In the genomic region with DNA sequence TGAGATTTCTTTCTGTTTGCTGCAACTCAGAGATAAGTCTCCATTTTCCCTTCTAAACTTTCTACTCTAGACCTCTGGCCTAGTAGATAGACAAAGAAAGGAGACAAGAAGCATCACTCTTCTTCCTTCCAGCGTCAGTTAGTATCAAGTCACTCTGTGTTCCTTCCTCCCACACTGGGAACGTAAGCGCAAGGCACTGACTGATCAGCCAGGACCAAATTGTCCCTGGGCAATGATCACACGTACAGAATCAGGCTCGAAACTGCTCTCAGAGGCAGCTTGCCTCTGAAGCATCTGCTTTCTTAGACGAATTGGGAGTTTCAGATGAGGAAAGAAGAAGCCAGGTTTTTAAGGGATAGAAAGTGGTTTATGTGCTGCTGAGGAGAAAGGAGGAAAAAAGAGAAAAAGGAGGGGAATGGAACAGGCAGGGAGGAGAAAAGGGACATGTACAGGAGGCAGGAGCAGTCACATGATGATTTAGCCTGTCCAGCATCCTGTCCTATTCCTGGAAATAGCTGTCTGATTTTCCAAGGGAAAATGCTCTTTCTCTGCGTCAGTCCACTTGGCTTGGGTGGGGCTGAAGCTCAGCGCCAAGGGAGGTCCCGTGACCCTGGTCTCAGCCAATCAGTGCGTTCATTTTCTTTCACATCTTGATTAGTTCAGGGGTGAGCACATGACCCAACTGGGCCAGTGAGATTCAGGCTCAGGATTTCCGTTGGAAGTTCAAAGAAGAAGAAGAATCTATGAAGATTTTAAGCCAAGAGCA, we compare ENCODE assay signal across 11 cellular contexts.
A peak's percentile ranks its signal among the peaks of the same experiment; 100 is the strongest.
DNase-seq lines count a peak whose midpoint lies in the region; ATAC-seq and TF ChIP-seq lines count a peak whose summit lies in the region.
"Had no signal": no experiment of that assay in that cellular context is flagged by ENCODE, and none has a peak within 500 bp of the region (broad histone marks: within the 10 kb centered on the region; RNA-seq: fewer than 3 reads in every experiment).

No MANE protein-coding gene starts in this region.

- intact Hi-C loops in lower leg skin (cut with DNase I; ENCODE audit: low total_unique reads): no loop called here

- peak; percentile 71 for DNase-seq in GM04504 (ENCODE audit: low read depth)
- peak; percentile 21 for DNase-seq in endodermal cell
- DNase-seq in lower leg skin (ENCODE audit: low spot score in 2 of 2): peak; percentile 81 to 95
- DNase-seq in NCI-H774 (lab: John Stamatoyannopoulos, UW): no peak
- no peak for DNase-seq in activated CD4-positive, CD25-positive, alpha-beta regulatory T cell treated with anti-CD3 and anti-CD28 coated beads, Interleukin-2, amount 50 U/mL, for 72 hours
- no peak for DNase-seq in NK-92 treated with Interleukin-12 subunit alpha and Interleukin-12 subunit beta, amount 100 ng/mL, for 24 hours (lab: John Stamatoyannopoulos, UW)
- DNase-seq: activated CD4-positive, alpha-beta T cell treated with anti-CD3 and anti-CD28 coated beads, Interleukin-2, amount 50 U/mL, for 48 hours; NCI-H226 had no signal

- H3K27ac Mint-ChIP-seq in endodermal cell: no peak overlapping the region

- no peaks in the 10 kb centered on the region for H3K4me1 ChIP-seq in endodermal cell (ENCODE audit: control insufficient read depth, insufficient read depth, low read length)
- H3K4me1 ChIP-seq: BLaER1 had no signal

- no peaks in the 10 kb centered on the region for H3K9me3 Mint-ChIP-seq in endodermal cell

- H3K27me3 ChIP-seq in endodermal cell (ENCODE audit: control insufficient read depth, insufficient read depth, low read length, poor library complexity, severe bottlenecking): no peaks in the 10 kb centered on the region
- H3K27me3 ChIP-seq: BLaER1 had no signal

- H3K36me3 Mint-ChIP-seq in endodermal cell (ENCODE audit: low read depth): no peaks in the 10 kb centered on the region

- peaks cover 14% of the 10 kb centered on the region for H3K4me1 Mint-ChIP-seq in endodermal cell

- H3K36me3 ChIP-seq in endodermal cell (ENCODE audit: control insufficient read depth, insufficient read depth, low read length): no peaks in the 10 kb centered on the region
- H3K36me3 ChIP-seq: BLaER1 had no signal

- peaks cover 3% of the 10 kb centered on the region for H3K27me3 Mint-ChIP-seq in endodermal cell (ENCODE audit: insufficient read depth)

- no peak for TF ChIP-seq POLR2A in lower leg skin (IDR thresholded peaks at IDR 0.05)

- WGBS in endodermal cell (ENCODE audit: insufficient coverage in 1 of 2, insufficient read length in 1 of 2), 2 experiments: 92 to 97% methylated on average over 9 to 11 of the region's 11 CpGs
- 52 to 57% methylated on average over 11 of the region's 11 CpGs for WGBS in lower leg skin, 2 donors

- ATAC-seq in GM18502 (IDR thresholded peaks at IDR 0.05; ENCODE audit: poor library complexity, unreplicated experiment): no peak

- no peak overlapping the region for H3K27ac ChIP-seq in endodermal cell (ENCODE audit: low read depth, low read length)
- H3K27ac ChIP-seq in skin epidermis: peak overlapping the region in 20 of 21 experiments; percentile 5 to 89 (median 64)
- H3K27ac ChIP-seq: BLaER1 had no signal

- no peak overlapping the region for H3K4me3 ChIP-seq in endodermal cell (ENCODE audit: low read length)
- H3K4me3 ChIP-seq in lower leg skin (ENCODE audit: low read depth, poor library complexity, severe bottlenecking): no peak overlapping the region
- no peak overlapping the region for H3K4me3 ChIP-seq in skin epidermis
- H3K4me3 ChIP-seq: BLaER1 had no signal

- H3K4me3 Mint-ChIP-seq in endodermal cell: no peak overlapping the region

- TF ChIP-seq CTCF in endodermal cell (conservative IDR thresholded peaks at IDR 0.05) (no peak), lower leg skin (IDR thresholded peaks at IDR 0.05) (no peak)

- no peak overlapping the region for H3K9ac ChIP-seq in endodermal cell (ENCODE audit: extremely low read depth, low read length, poor library complexity, severe bottlenecking)
- H3K9ac ChIP-seq: BLaER1 had no signal

- H3K9me3 ChIP-seq in endodermal cell (ENCODE audit: control insufficient read depth, low read length): no peaks in the 10 kb centered on the region
- H3K9me3 ChIP-seq: BLaER1 had no signal

Comparison
In these comparisons a context has a peak if more than half of its experiments do, and no peak if none do; other contexts are left out.
1. DNase-seq: peak in GM04504 (single experiment), endodermal cell (single experiment) and lower leg skin (2 of 2); none in NCI-H774 (single experiment), activated CD4-positive, CD25-positive, alpha-beta regulatory T cell treated with anti-CD3 and anti-CD28 coated beads, Interleukin-2, amount 50 U/mL, for 72 hours (single experiment) and NK-92 treated with Interleukin-12 subunit alpha and Interleukin-12 subunit beta, amount 100 ng/mL, for 24 hours (single experiment).